8 cellular contexts compared by ENCODE assay signal in the genomic region with DNA sequence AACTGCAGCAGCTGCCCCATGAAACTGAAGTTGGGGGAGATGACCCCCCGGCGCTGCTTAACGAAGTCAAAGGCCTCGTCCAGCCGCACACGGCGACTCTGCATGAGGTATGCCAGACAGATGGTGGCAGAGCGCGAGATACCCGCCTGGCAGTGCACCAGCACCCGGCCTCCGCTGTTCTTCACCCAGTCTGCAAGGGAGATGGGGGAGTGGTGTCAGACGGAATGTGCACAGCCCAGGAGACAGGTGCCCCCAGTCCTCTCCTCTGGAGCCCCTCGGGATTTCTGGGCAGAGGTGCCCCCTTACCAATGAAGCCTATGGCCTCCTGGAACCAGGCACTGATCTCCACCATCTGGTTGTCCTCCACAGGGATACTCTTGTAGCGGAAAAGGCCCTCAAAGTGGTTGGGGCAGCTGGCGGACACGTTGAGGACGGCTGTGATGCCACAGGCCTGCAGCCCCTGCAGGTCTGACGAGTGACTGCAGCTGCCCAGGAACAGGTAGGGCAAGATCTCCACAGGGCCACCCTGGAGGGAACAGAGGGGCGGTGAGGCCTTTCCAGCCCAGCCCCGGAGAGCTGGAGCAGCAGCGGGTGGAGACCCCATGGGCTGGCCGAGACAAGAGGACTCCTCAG. TPM values are rescaled to one million over a fixed set of nuclear protein-coding genes. Genes with fewer than 3 reads are reported as not detected.
DNase-seq lines count a peak whose midpoint lies in the region; ATAC-seq and TF ChIP-seq lines count a peak whose summit lies in the region.

No MANE protein-coding gene starts in this region.

- ATAC-seq in stimulated activated naive CD8-positive, alpha-beta T cell treated with anti-CD3 and anti-CD28 coated beads, Interleukin-15, Interleukin-2, amounts not matched to agents 100 U/mL and 50 U/mL, for 24 hours = no peak
- ATAC-seq in GM21529 (IDR thresholded peaks at IDR 0.05; ENCODE audit: unreplicated experiment) (no peak), GM18858 (IDR thresholded peaks at IDR 0.05; ENCODE audit: unreplicated experiment) (no peak)

- TF ChIP-seq CTCF in GM12872 (IDR thresholded peaks at IDR 0.05; ENCODE audit: insufficient read depth, low read depth, low read length) (peak; percentile 58; the same call in 2 of the 3 replicates), SK-N-SH (IDR thresholded peaks at IDR 0.05) (no peak)

- H3K9me2 ChIP-seq in SK-N-SH = no peaks in the 10 kb centered on the region

- no peak overlapping the region for H2AFZ ChIP-seq in SK-N-SH (ENCODE audit: low read depth)

- no peaks in the 10 kb centered on the region for H3K9me3 ChIP-seq in SK-N-SH

- peaks cover 31 to 57% of the 10 kb centered on the region in 2 experiments for H3K4me1 ChIP-seq in SK-N-SH (ENCODE audit: control insufficient read depth in 1 of 2, insufficient read depth in 2 of 2, low read depth in 1 of 2, low read length in 1 of 2)

- TF ChIP-seq RAD21 in SK-N-SH (IDR thresholded peaks at IDR 0.05; ENCODE audit: low read length) = no peak

- no peak overlapping the region for H3K4me2 ChIP-seq in SK-N-SH

- no peak overlapping the region for H3K9ac ChIP-seq in SK-N-SH

- DNase-seq in NCI-H1105 (lab: John Stamatoyannopoulos, UW) = peak; percentile 8
- peak; percentile 55 to 65 for DNase-seq in activated T-cell treated with anti-CD3 and anti-CD28 coated beads, Interleukin-2, amount 50 U/mL, for 48 hours
- DNase-seq in iPS-NIHi7 (ENCODE audit: extremely low spot score) = peak; percentile 74
- peak; percentile 48 for DNase-seq in stimulated activated naive CD8-positive, alpha-beta T cell treated with anti-CD3 and anti-CD28 coated beads, Interleukin-15, Interleukin-2, amounts not matched to agents 100 U/mL and 50 U/mL, for 24 hours
- DNase-seq in SK-N-SH = no peak

- H3F3A ChIP-seq in SK-N-SH (replicated peaks; ENCODE audit: insufficient read depth) = peaks cover 25% of the 10 kb centered on the region

- no peaks in the 10 kb centered on the region for H3K36me3 ChIP-seq in SK-N-SH (replicated peaks in 1 of 2; ENCODE audit: control insufficient read depth in 1 of 2, insufficient read depth in 2 of 2, low read length in 1 of 2)

- 97% methylated on average over 17 of the region's 23 CpGs for WGBS in SK-N-SH (ENCODE audit: low lambda C conversion rate)

- no peaks in the 10 kb centered on the region for H3K27me3 ChIP-seq in SK-N-SH (ENCODE audit: insufficient read depth)

- no peak overlapping the region; a peak in 1 of 4 replicates for H3K27ac ChIP-seq in SK-N-SH (ENCODE audit: low read depth in 2 of 2, low read length in 1 of 2)

- no peaks in the 10 kb centered on the region for H4K20me1 ChIP-seq in SK-N-SH (ENCODE audit: insufficient read depth)

- CTCF ChIA-PET in SK-N-SH (lab: Yijun Ruan, JAX) = interaction anchor here (1.3 to 4.3 kb wide), 4 partner anchors 9 to 151 kb away, joined by 3 to 35 read pairs (median 12); a partner anchor contains a TSS

- no peak overlapping the region for H3K4me3 ChIP-seq in SK-N-SH (ENCODE audit: low read depth in 2 of 2, low read length in 1 of 2)

- no peak for TF ChIP-seq EP300 in SK-N-SH (IDR thresholded peaks at IDR 0.05; ENCODE audit: borderline replicate concordance in 1 of 2, low read depth in 1 of 2, low read length in 1 of 2)

- POLR2A ChIA-PET in SK-N-SH (lab: Yijun Ruan, JAX) = no interaction called here

- peaks cover 12% of the 10 kb centered on the region; the same call in 1 of the 2 replicates for H3K79me2 ChIP-seq in SK-N-SH (ENCODE audit: insufficient read depth)

TF ChIP-seq in SK-N-SH, 30 proteins besides CTCF, POLR2A, EP300 and RAD21:
- TF ChIP-seq TEAD4 (IDR thresholded peaks at IDR 0.05; ENCODE audit: borderline replicate concordance, insufficient read depth) (no peak), TAF1 (IDR thresholded peaks at IDR 0.05; ENCODE audit: borderline replicate concordance, low read depth, low read length) (no peak)

RNA-seq across cellular contexts. Expression of a gene that starts 1.3 kb away (rescaled TPM):
- polyA plus RNA-seq in SK-N-SH (2012; rRNA removed) = 0.79 and 1.2 TPM in 2 replicates
- polyA plus RNA-seq in SK-N-SH (2012; cell fraction: cytosol; rRNA removed) = 0.14 and 0.38 TPM in 2 replicates
- polyA plus RNA-seq in SK-N-SH (2012; cell fraction: nucleus; rRNA removed) = 6.4 and 7.5 TPM in 2 replicates

RNA-seq across cellular contexts. Expression of a gene that starts 5.7 kb away (rescaled TPM):
- polyA plus RNA-seq in SK-N-SH (2012; rRNA removed) = not detected in 2 replicates
- not detected in 2 replicates for polyA plus RNA-seq in SK-N-SH (2012; cell fraction: cytosol; rRNA removed)
- not detected in 2 replicates for polyA plus RNA-seq in SK-N-SH (2012; cell fraction: nucleus; rRNA removed)

RNA-seq across cellular contexts. Expression of a gene that starts 27.6 kb away (rescaled TPM):
- polyA plus RNA-seq in SK-N-SH (2012; rRNA removed) = not detected in 2 replicates
- polyA plus RNA-seq in SK-N-SH (2012; cell fraction: cytosol; rRNA removed) = not detected in 2 replicates
- polyA plus RNA-seq in SK-N-SH (2012; cell fraction: nucleus; rRNA removed) = 0.06 and 0.15 TPM in 2 replicates
